Comparison of ENCODE assay signal across 8 cellular contexts in genomic region chr1:66931548-66932124, GRCh38. TPM values are rescaled to one million over a fixed set of nuclear protein-coding genes. Genes with fewer than 3 reads are reported as not detected.
DNase-seq lines count a peak whose midpoint lies in the region; ATAC-seq and TF ChIP-seq lines count a peak whose summit lies in the region.

No MANE protein-coding gene starts in this region.

- no peaks in the 10 kb centered on the region for H3K9me3 Mint-ChIP-seq in CD4-positive, CD25-positive, alpha-beta regulatory T cell
- H3K9me3 Mint-ChIP-seq in chondrocyte (ENCODE audit: low read depth) (no peaks in the 10 kb centered on the region), natural killer cell (no peaks in the 10 kb centered on the region)

- no peaks in the 10 kb centered on the region for H3K9me2 ChIP-seq in MM.1S (replicated peaks; ENCODE audit: insufficient read depth, low read length)

- peaks cover 21% of the 10 kb centered on the region for H3F3A ChIP-seq in MM.1S (ENCODE audit: insufficient read depth, low read length)

- peaks cover 55% of the 10 kb centered on the region for H3K4me1 ChIP-seq in CD4-positive, CD25-positive, alpha-beta regulatory T cell (ENCODE audit: control insufficient read depth, insufficient read depth, low read length, poor library complexity, severe bottlenecking)
- H3K4me1 ChIP-seq in MM.1S (ENCODE audit: low read length) = peaks cover 15% of the 10 kb centered on the region

- H3K79me2 ChIP-seq in MM.1S (ENCODE audit: low read length) = peaks cover 94% of the 10 kb centered on the region

- no peaks in the 10 kb centered on the region for H3K9me3 ChIP-seq in CD4-positive, CD25-positive, alpha-beta regulatory T cell (ENCODE audit: control insufficient read depth in 2 of 2, low read length in 2 of 2)
- no peaks in the 10 kb centered on the region for H3K9me3 ChIP-seq in MM.1S (replicated peaks; ENCODE audit: insufficient read depth, low read length)

- no peaks in the 10 kb centered on the region for H3K36me3 Mint-ChIP-seq in CD4-positive, CD25-positive, alpha-beta regulatory T cell
- no peaks in the 10 kb centered on the region for H3K36me3 Mint-ChIP-seq in chondrocyte (ENCODE audit: low read depth)
- H3K36me3 Mint-ChIP-seq in natural killer cell = no peaks in the 10 kb centered on the region

- TF ChIP-seq CTCF in MM.1S (IDR thresholded peaks at IDR 0.05; ENCODE audit: low read length) = no peak
- TF ChIP-seq CTCF in chondrocyte (IDR thresholded peaks at IDR 0.05) = no peak
- TF ChIP-seq CTCF in natural killer cell (IDR thresholded peaks at IDR 0.05) = no peak

- ATAC-seq in CD4-positive, CD25-positive, alpha-beta regulatory T cell (ENCODE audit: low read depth in 2 of 2) = no peak
- ATAC-seq in natural killer cell (no peak), HG03095 (IDR thresholded peaks at IDR 0.05; ENCODE audit: unreplicated experiment) (no peak)

- H3K4me1 Mint-ChIP-seq in CD4-positive, CD25-positive, alpha-beta regulatory T cell = peaks cover 36 to 73% (median 55%) of the 10 kb centered on the region in 4 donors
- peaks cover 68% of the 10 kb centered on the region for H3K4me1 Mint-ChIP-seq in chondrocyte (ENCODE audit: low read depth)
- H3K4me1 Mint-ChIP-seq in natural killer cell = peaks cover 57 to 59% of the 10 kb centered on the region in 2 donors

- peaks cover 7% of the 10 kb centered on the region; the same call in 1 of the 2 replicates for H4K20me1 ChIP-seq in MM.1S (ENCODE audit: insufficient read depth, low read length)

- H3K27ac ChIP-seq in CD4-positive, CD25-positive, alpha-beta regulatory T cell (ENCODE audit: insufficient read depth, low read length, poor library complexity, severe bottlenecking) = peak overlapping the region; percentile 89
- H3K27ac ChIP-seq in MM.1S (ENCODE audit: low read length) = peak overlapping the region; percentile 77; the same call in 1 of the 2 replicates

- H3K4me3 Mint-ChIP-seq in CD4-positive, CD25-positive, alpha-beta regulatory T cell = peak overlapping the region; percentile 90 to 98 (median 94)
- H3K4me3 Mint-ChIP-seq in chondrocyte (ENCODE audit: unreplicated experiment) = peak overlapping the region; percentile 82
- peak overlapping the region; percentile 100 for H3K4me3 Mint-ChIP-seq in natural killer cell

- no peak overlapping the region for H2AFZ ChIP-seq in MM.1S (ENCODE audit: low read length)

- no peaks in the 10 kb centered on the region for H3K27me3 ChIP-seq in CD4-positive, CD25-positive, alpha-beta regulatory T cell (ENCODE audit: control insufficient read depth, insufficient read depth, low read length)
- H3K27me3 ChIP-seq in MM.1S (replicated peaks; ENCODE audit: insufficient read depth, low read length) = no peaks in the 10 kb centered on the region

- peak overlapping the region; percentile 82 to 90 (median 83) for H3K27ac Mint-ChIP-seq in CD4-positive, CD25-positive, alpha-beta regulatory T cell
- H3K27ac Mint-ChIP-seq in chondrocyte (ENCODE audit: unreplicated experiment) = peak overlapping the region; percentile 98
- H3K27ac Mint-ChIP-seq in natural killer cell = peak overlapping the region; percentile 95 to 98

- H3K4me2 ChIP-seq in MM.1S (ENCODE audit: low read depth, low read length) = peak overlapping the region; percentile 81

- peak in 2 of 3 donors; percentile 15 to 39 for DNase-seq in CD4-positive, CD25-positive, alpha-beta regulatory T cell
- DNase-seq in MM.1S (peak; percentile 39), chondrocyte (ENCODE audit: low spot score) (no peak), natural killer cell (no peak), GM03348 (ENCODE audit: low spot score) (no peak), NCI-H2171 treated with DMSO at 0.1 percent for 48 hours (lab: John Stamatoyannopoulos, UW) (no peak), amygdala (lab: John Stamatoyannopoulos, UW) (no peak)

- intact Hi-C loops in natural killer cell (cut with micrococcal nuclease) = loop anchor here (5.0 to 10.0 kb wide), 2 partner anchors 51 to 503 kb away; partner anchors contain the start of gene SERBP1

- H3K36me3 ChIP-seq in CD4-positive, CD25-positive, alpha-beta regulatory T cell (ENCODE audit: control insufficient read depth, insufficient read depth, low read length) = no peaks in the 10 kb centered on the region
- H3K36me3 ChIP-seq in MM.1S (replicated peaks; ENCODE audit: insufficient read depth, low read length) = 0 out of 2 replicates have a peak, but pooled peaks cover 3% of the 10 kb centered on the region

- H3K4me3 ChIP-seq in CD4-positive, CD25-positive, alpha-beta regulatory T cell (ENCODE audit: low read depth, low read length) = peak overlapping the region; percentile 96
- H3K4me3 ChIP-seq in MM.1S (ENCODE audit: low read length) = peak overlapping the region; percentile 77

- no peaks in the 10 kb centered on the region for H3K27me3 Mint-ChIP-seq in CD4-positive, CD25-positive, alpha-beta regulatory T cell
- H3K27me3 Mint-ChIP-seq in chondrocyte (ENCODE audit: low read depth) = no peaks in the 10 kb centered on the region
- H3K27me3 Mint-ChIP-seq in natural killer cell (ENCODE audit: low read depth in 2 of 2) = no peaks in the 10 kb centered on the region

- H3K9ac ChIP-seq in MM.1S (ENCODE audit: low read length) = peak overlapping the region; percentile 89

RNA-seq across cellular contexts. Expression of gene MIER1, which starts 6.8 kb away (rescaled TPM):
- total RNA-seq in CD4-positive, CD25-positive, alpha-beta regulatory T cell = 84.8 TPM
- 10 to 100 TPM; 33.4 to 41.9 (median 36.0) TPM for polyA plus RNA-seq in CD4-positive, CD25-positive, alpha-beta regulatory T cell
- total RNA-seq in chondrocyte (39.3 to 41.1 TPM (median 40.1 TPM) in 3 replicates), natural killer cell (10 to 100 TPM; 87.9 to 94.3 (median 93.2) TPM)

RNA-seq across cellular contexts. Expression of gene DNAI4, which starts 7.0 kb away (rescaled TPM):
- 3.2 TPM for total RNA-seq in CD4-positive, CD25-positive, alpha-beta regulatory T cell
- 1 to 10 TPM in 2 of 4 donors, under 1 TPM in 2; 0.45 to 2.0 (median 1.4) TPM for polyA plus RNA-seq in CD4-positive, CD25-positive, alpha-beta regulatory T cell
- total RNA-seq in chondrocyte = 5.8 to 13.0 TPM (median 9.6 TPM) in 3 replicates
- 1 to 10 TPM; 1.4 to 4.3 (median 2.2) TPM for total RNA-seq in natural killer cell

Comparison
In these comparisons a context has a peak if more than half of its experiments do, and no peak if none do; other contexts are left out.
1. DNase-seq: peak in CD4-positive, CD25-positive, alpha-beta regulatory T cell (2 of 3) and MM.1S (single experiment); none in chondrocyte (single experiment), natural killer cell (single experiment), GM03348 (single experiment), NCI-H2171 treated with DMSO at 0.1 percent for 48 hours (single experiment) and amygdala (0 of 56).
2. Peak in every context shown above with its lines, with median percentiles within 50 percentile points of each other: H3K27ac Mint-ChIP-seq and H3K4me3 Mint-ChIP-seq.